26 cellular contexts compared by ENCODE assay signal in genomic region chr5:173771743-173772406, GRCh38.
DNase-seq lines count a peak whose midpoint lies in the region; ATAC-seq and TF ChIP-seq lines count a peak whose summit lies in the region.
"Had no signal": no experiment of that assay in that cellular context is flagged by ENCODE, and none has a peak within 500 bp of the region (broad histone marks: within the 10 kb centered on the region; RNA-seq: fewer than 3 reads in every experiment).

No MANE protein-coding gene starts in this region.

- no peaks in the 10 kb centered on the region for H3K36me3 Mint-ChIP-seq in dendritic cell treated with granulocyte-macrophage colony-stimulating factor and Interleukin-4, amounts not matched to agents 40 ng/mL and 50 ng/mL, for 4 days (ENCODE audit: low read depth)
- H3K36me3 Mint-ChIP-seq in stimulated activated memory B cell treated with anti-CD40 and anti-IgM and Interleukin-4, amounts not matched to agents 10 μg/mL and 1 μg/mL and 100 μg/mL, for 72 hours = no peaks in the 10 kb centered on the region
- H3K36me3 Mint-ChIP-seq: activated CD8-positive, alpha-beta memory T cell treated with anti-CD3 and anti-CD28 coated beads, Interleukin-2, amount 10 ng/mL, durations not matched to agents 7 days and 5 days; CD4-positive, CD25-positive, alpha-beta regulatory T cell; naive thymus-derived CD4-positive, alpha-beta T cell had no signal

- TF ChIP-seq EP300 in gastroesophageal sphincter (IDR thresholded peaks at IDR 0.05) = no peak

- H3K4me3 ChIP-seq in HL-60 (replicated peaks; ENCODE audit: insufficient read depth, low read length) (no peak overlapping the region), mucosa of descending colon (no peak overlapping the region), gastroesophageal sphincter (no peak overlapping the region)
- H3K4me3 ChIP-seq: cardiac muscle cell, ovary had no signal

- H3K36me3 ChIP-seq in mucosa of descending colon (ENCODE audit: low read depth) (no peaks in the 10 kb centered on the region), gastroesophageal sphincter (no peaks in the 10 kb centered on the region)
- H3K36me3 ChIP-seq: cardiac muscle cell, ovary had no signal

- H3K27ac Mint-ChIP-seq in dendritic cell treated with granulocyte-macrophage colony-stimulating factor and Interleukin-4, amounts not matched to agents 40 ng/mL and 50 ng/mL, for 4 days = peak overlapping the region; percentile 36
- peak overlapping the region; percentile 15 for H3K27ac Mint-ChIP-seq in stimulated activated memory B cell treated with anti-CD40 and anti-IgM and Interleukin-4, amounts not matched to agents 10 μg/mL and 1 μg/mL and 100 μg/mL, for 72 hours
- H3K27ac Mint-ChIP-seq: activated CD4-positive, alpha-beta T cell treated with anti-CD3 and anti-CD28 coated beads, Interleukin-2, amount 10 ng/mL, durations not matched to agents 24 days and 14 days; activated CD8-positive, alpha-beta memory T cell treated with anti-CD3 and anti-CD28 coated beads, Interleukin-2, amount 10 ng/mL, durations not matched to agents 7 days and 5 days; activated naive CD4-positive, alpha-beta T cell treated with anti-CD3 and anti-CD28 coated beads for 36 hours; activated T-cell treated with anti-CD3 and anti-CD28 coated beads, Interleukin-2, amount 50 U/mL, for 72 hours; T-helper 17 cell had no signal

- 75 to 81% methylated on average over 4 to 9 of the region's 11 CpGs for WGBS in gastroesophageal sphincter (ENCODE audit: low coverage in 1 of 2), 2 donors

- no peak for TF ChIP-seq POLR2A in gastroesophageal sphincter (IDR thresholded peaks at IDR 0.05)

- H3K4me1 ChIP-seq in mucosa of descending colon (ENCODE audit: low read depth) (peaks cover 12% of the 10 kb centered on the region), gastroesophageal sphincter (no peaks in the 10 kb centered on the region)

- no peaks in the 10 kb centered on the region for H3K27me3 Mint-ChIP-seq in dendritic cell treated with granulocyte-macrophage colony-stimulating factor and Interleukin-4, amounts not matched to agents 40 ng/mL and 50 ng/mL, for 4 days
- H3K27me3 Mint-ChIP-seq in stimulated activated memory B cell treated with anti-CD40 and anti-IgM and Interleukin-4, amounts not matched to agents 10 μg/mL and 1 μg/mL and 100 μg/mL, for 72 hours = no peaks in the 10 kb centered on the region
- H3K27me3 Mint-ChIP-seq: activated CD8-positive, alpha-beta memory T cell treated with anti-CD3 and anti-CD28 coated beads, Interleukin-2, amount 10 ng/mL, durations not matched to agents 7 days and 5 days; CD4-positive, CD25-positive, alpha-beta regulatory T cell; naive thymus-derived CD4-positive, alpha-beta T cell had no signal

- H3K9me3 Mint-ChIP-seq in dendritic cell treated with granulocyte-macrophage colony-stimulating factor and Interleukin-4, amounts not matched to agents 40 ng/mL and 50 ng/mL, for 4 days = no peaks in the 10 kb centered on the region
- no peaks in the 10 kb centered on the region for H3K9me3 Mint-ChIP-seq in stimulated activated memory B cell treated with anti-CD40 and anti-IgM and Interleukin-4, amounts not matched to agents 10 μg/mL and 1 μg/mL and 100 μg/mL, for 72 hours
- H3K9me3 Mint-ChIP-seq: activated CD4-positive, alpha-beta T cell treated with anti-CD3 and anti-CD28 coated beads, Interleukin-2, amount 10 ng/mL, durations not matched to agents 24 days and 14 days; activated naive CD4-positive, alpha-beta T cell treated with anti-CD3 and anti-CD28 coated beads for 36 hours; activated T-cell treated with anti-CD3 and anti-CD28 coated beads, Interleukin-2, amount 50 U/mL, for 72 hours; H9; naive thymus-derived CD4-positive, alpha-beta T cell had no signal

- H3K27me3 ChIP-seq in HL-60 (ENCODE audit: insufficient read depth, poor library complexity, severe bottlenecking) = no peaks in the 10 kb centered on the region
- peaks cover 17% of the 10 kb centered on the region for H3K27me3 ChIP-seq in gastroesophageal sphincter
- H3K27me3 ChIP-seq: cardiac muscle cell, ovary had no signal

- DNase-seq in HL-60 (ENCODE audit: low read depth in 1 of 2, low spot score in 1 of 2) (no peak), mucosa of descending colon (no peak), NCI-H1092 treated with DMSO at 0.1 percent for 48 hours (lab: John Stamatoyannopoulos, UW) (no peak), DMS79 treated with DMSO at 0.1 percent for 48 hours (lab: John Stamatoyannopoulos, UW) (no peak)
- DNase-seq in stimulated activated CD4-positive, alpha-beta T cell treated with anti-CD3 and anti-CD28 coated beads, Interleukin-15, amount 100 ng/mL, for 24 hours = no peak
- DNase-seq: activated CD4-positive, alpha-beta T cell treated with anti-CD3 and anti-CD28 coated beads, Interleukin-2, amount 10 ng/mL, durations not matched to agents 24 days and 14 days; activated CD8-positive, alpha-beta memory T cell treated with anti-CD3 and anti-CD28 coated beads, Interleukin-2, amount 10 ng/mL, durations not matched to agents 7 days and 5 days; activated naive CD4-positive, alpha-beta T cell treated with anti-CD3 and anti-CD28 coated beads for 36 hours; activated T-cell treated with anti-CD3 and anti-CD28 coated beads, Interleukin-2, amount 50 U/mL, for 72 hours; amniotic stem cell; CD4-positive, CD25-positive, alpha-beta regulatory T cell; cortex of kidney; EL; H9; naive thymus-derived CD4-positive, alpha-beta T cell; NCI-H1048; NCI-H1930; NCI-H226; NCI-H748 treated with DMSO at 0.1 percent for 48 hours; ovary; SK-N-SH; T-helper 17 cell had no signal

- TF ChIP-seq CTCF in HL-60 (IDR thresholded peaks at IDR 0.05; ENCODE audit: insufficient read depth, low read length) (no peak), mucosa of descending colon (IDR thresholded peaks at IDR 0.05) (no peak), gastroesophageal sphincter (IDR thresholded peaks at IDR 0.05) (no peak)

- ATAC-seq in mucosa of descending colon (peak; percentile 57), gastroesophageal sphincter (no peak)
- ATAC-seq in stimulated activated memory B cell treated with anti-CD40 and anti-IgM and Interleukin-4, amounts not matched to agents 10 μg/mL and 1 μg/mL and 100 μg/mL, for 72 hours = no peak
- ATAC-seq: activated CD8-positive, alpha-beta memory T cell treated with anti-CD3 and anti-CD28 coated beads, Interleukin-2, amount 10 ng/mL, durations not matched to agents 7 days and 5 days; activated T-cell treated with anti-CD3 and anti-CD28 coated beads, Interleukin-2, amount 50 U/mL, for 72 hours; T-helper 17 cell had no signal

- intact Hi-C loops in dendritic cell treated with granulocyte-macrophage colony-stimulating factor and Interleukin-4, amounts not matched to agents 40 ng/mL and 50 ng/mL, for 4 days (cut with micrococcal nuclease) = no loop called here
- intact Hi-C loops in mucosa of descending colon (cut with DNase I, micrococcal nuclease) = no loop called here

- H3K27ac ChIP-seq in HL-60 (replicated peaks) (peak overlapping the region; percentile 36; the same call in 1 of the 2 replicates), gastroesophageal sphincter (no peak overlapping the region)
- H3K27ac ChIP-seq: cardiac muscle cell, ovary had no signal

- peaks cover 35% of the 10 kb centered on the region for H3K4me1 Mint-ChIP-seq in dendritic cell treated with granulocyte-macrophage colony-stimulating factor and Interleukin-4, amounts not matched to agents 40 ng/mL and 50 ng/mL, for 4 days (ENCODE audit: low read depth)
- H3K4me1 Mint-ChIP-seq in stimulated activated memory B cell treated with anti-CD40 and anti-IgM and Interleukin-4, amounts not matched to agents 10 μg/mL and 1 μg/mL and 100 μg/mL, for 72 hours = peaks cover 9% of the 10 kb centered on the region
- H3K4me1 Mint-ChIP-seq: activated CD4-positive, alpha-beta T cell treated with anti-CD3 and anti-CD28 coated beads, Interleukin-2, amount 10 ng/mL, durations not matched to agents 24 days and 14 days; activated CD8-positive, alpha-beta memory T cell treated with anti-CD3 and anti-CD28 coated beads, Interleukin-2, amount 10 ng/mL, durations not matched to agents 7 days and 5 days; CD4-positive, CD25-positive, alpha-beta regulatory T cell; naive thymus-derived CD4-positive, alpha-beta T cell; T-helper 17 cell had no signal

- H3K9me3 ChIP-seq in mucosa of descending colon (no peaks in the 10 kb centered on the region), gastroesophageal sphincter (no peaks in the 10 kb centered on the region)
- H3K9me3 ChIP-seq: ovary, SK-N-SH had no signal

- no peak overlapping the region for H3K4me3 Mint-ChIP-seq in dendritic cell treated with granulocyte-macrophage colony-stimulating factor and Interleukin-4, amounts not matched to agents 40 ng/mL and 50 ng/mL, for 4 days
- no peak overlapping the region for H3K4me3 Mint-ChIP-seq in stimulated activated memory B cell treated with anti-CD40 and anti-IgM and Interleukin-4, amounts not matched to agents 10 μg/mL and 1 μg/mL and 100 μg/mL, for 72 hours
- H3K4me3 Mint-ChIP-seq: activated CD4-positive, alpha-beta T cell treated with anti-CD3 and anti-CD28 coated beads, Interleukin-2, amount 10 ng/mL, durations not matched to agents 24 days and 14 days; activated CD8-positive, alpha-beta memory T cell treated with anti-CD3 and anti-CD28 coated beads, Interleukin-2, amount 10 ng/mL, durations not matched to agents 7 days and 5 days; activated naive CD4-positive, alpha-beta T cell treated with anti-CD3 and anti-CD28 coated beads for 36 hours; activated T-cell treated with anti-CD3 and anti-CD28 coated beads, Interleukin-2, amount 50 U/mL, for 72 hours; naive thymus-derived CD4-positive, alpha-beta T cell; T-helper 17 cell had no signal
